17 cellular contexts compared by ENCODE assay signal in the genomic region with DNA sequence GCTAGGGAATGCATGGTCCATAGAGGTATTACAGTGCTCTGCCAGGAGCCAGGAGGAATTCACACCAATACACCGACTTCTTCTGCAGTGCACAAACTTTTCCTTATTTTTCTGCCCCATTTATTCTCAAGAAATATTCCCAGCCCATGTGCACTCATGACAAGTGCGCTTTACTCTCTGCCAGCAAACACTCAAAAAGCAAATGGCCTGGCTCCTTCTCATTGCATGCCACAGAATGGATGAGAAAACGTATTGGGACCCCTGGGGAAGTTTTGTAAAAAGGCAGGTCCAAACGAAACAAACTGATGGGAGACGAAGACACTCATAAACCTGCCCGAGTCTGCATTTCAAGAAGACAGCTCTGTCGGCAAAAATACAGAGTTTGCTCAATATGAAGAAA.
DNase-seq lines count a peak whose midpoint lies in the region; ATAC-seq, FAIRE-seq and TF ChIP-seq lines count a peak whose summit lies in the region.
"Had no signal": no experiment of that assay in that cellular context is flagged by ENCODE, and none has a peak within 500 bp of the region (broad histone marks: within the 10 kb centered on the region; RNA-seq: fewer than 3 reads in every experiment).

No MANE protein-coding gene starts in this region.

- no peaks in the 10 kb centered on the region; the same call in 1 of the 2 replicates for H3K9me2 ChIP-seq in GM23338 (ENCODE audit: insufficient read depth)

- H3K79me2 ChIP-seq in GM23338 (replicated peaks; ENCODE audit: insufficient read depth) = no peaks in the 10 kb centered on the region
- no peaks in the 10 kb centered on the region for H3K79me2 ChIP-seq in K562 (ENCODE audit: control insufficient read depth, insufficient read depth, low read length)

- ATAC-seq in GM23338 = no peak
- ATAC-seq in K562 = no peak
- no peak for ATAC-seq in GM18502 (IDR thresholded peaks at IDR 0.05; ENCODE audit: poor library complexity, unreplicated experiment)
- ATAC-seq: A549; CD8-positive, alpha-beta T cell; HCT116 had no signal

- H3K27ac Mint-ChIP-seq in GM23338 = no peak overlapping the region
- no peak overlapping the region for H3K27ac Mint-ChIP-seq in activated T-helper 2 cell treated with anti-CD3 and anti-CD28 coated beads, Interferon-gamma antibody, Interleukin-2, Interleukin-4, amounts not matched to agents 10 μg/mL and 5 μg/mL and 100 μg/mL, durations not matched to agents 14 hours and 24 hours and 36 hours
- H3K27ac Mint-ChIP-seq: CD14-positive monocyte; CD8-positive, alpha-beta T cell had no signal

- H3K27ac ChIP-seq in GM23338 (ENCODE audit: low read depth) (no peak overlapping the region), K562 (ENCODE audit: extremely low read depth, low read depth, low read length) (no peak overlapping the region)
- H3K27ac ChIP-seq: A549 had no signal

- H3K9ac ChIP-seq in K562 (ENCODE audit: insufficient read depth in 1 of 2, low read depth in 2 of 2, low read length in 2 of 2) = no peak overlapping the region

- no peak overlapping the region for H3K4me3 Mint-ChIP-seq in GM23338
- H3K4me3 Mint-ChIP-seq in activated T-helper 2 cell treated with anti-CD3 and anti-CD28 coated beads, Interferon-gamma antibody, Interleukin-2, Interleukin-4, amounts not matched to agents 10 μg/mL and 5 μg/mL and 100 μg/mL, durations not matched to agents 14 hours and 24 hours and 36 hours (ENCODE audit: low read depth) = no peak overlapping the region
- H3K4me3 Mint-ChIP-seq: CD14-positive monocyte; CD8-positive, alpha-beta T cell had no signal

- CTCF ChIA-PET in K562 (lab: Yijun Ruan, JAX; ENCODE audit: low intra/inter-chr PET ratio) = no interaction called here

- no peaks in the 10 kb centered on the region for H3K36me3 Mint-ChIP-seq in GM23338 (ENCODE audit: low read depth)
- H3K36me3 Mint-ChIP-seq in activated T-helper 2 cell treated with anti-CD3 and anti-CD28 coated beads, Interferon-gamma antibody, Interleukin-2, Interleukin-4, amounts not matched to agents 10 μg/mL and 5 μg/mL and 100 μg/mL, durations not matched to agents 14 hours and 24 hours and 36 hours (ENCODE audit: low read depth) = no peaks in the 10 kb centered on the region
- H3K36me3 Mint-ChIP-seq: CD14-positive monocyte; CD8-positive, alpha-beta T cell had no signal

- WGBS in K562 (ENCODE audit: insufficient coverage, low coverage, missing lambda C conversion rate) = 35% methylated on average over 7 of the region's 7 CpGs

- H3K27me3 Mint-ChIP-seq in GM23338 (ENCODE audit: insufficient read depth, low read depth, poor library complexity) = peaks cover 7% of the 10 kb centered on the region
- no peaks in the 10 kb centered on the region for H3K27me3 Mint-ChIP-seq in activated T-helper 2 cell treated with anti-CD3 and anti-CD28 coated beads, Interferon-gamma antibody, Interleukin-2, Interleukin-4, amounts not matched to agents 10 μg/mL and 5 μg/mL and 100 μg/mL, durations not matched to agents 14 hours and 24 hours and 36 hours (ENCODE audit: low read depth)

- POLR2A ChIA-PET in K562 (lab: Yijun Ruan, JAX) = no interaction called here

- no peak for TF ChIP-seq POLR2A in K562 (conservative IDR thresholded peaks at IDR 0.05)

- H3K36me3 ChIP-seq in GM23338 (ENCODE audit: insufficient read depth) = no peaks in the 10 kb centered on the region
- no peaks in the 10 kb centered on the region for H3K36me3 ChIP-seq in K562 (ENCODE audit: control insufficient read depth, insufficient read depth, low read length)

- no TSS peak for BruUV-seq in K562 (replicated peaks; lab: Mats Ljungman, UMichigan)

- H3K27me3 ChIP-seq in GM23338 (ENCODE audit: insufficient read depth) (no peaks in the 10 kb centered on the region), K562 (ENCODE audit: control insufficient read depth in 2 of 2, insufficient read depth in 2 of 2, low read length in 2 of 2) (no peaks in the 10 kb centered on the region)

- H3K9me3 ChIP-seq in K562 (replicated peaks; ENCODE audit: control insufficient read depth, insufficient read depth, low read depth, low read length) = no peaks in the 10 kb centered on the region
- H3K9me3 ChIP-seq: A549 had no signal

- H3K9me3 Mint-ChIP-seq in GM23338 = no peaks in the 10 kb centered on the region
- peaks cover 4% of the 10 kb centered on the region for H3K9me3 Mint-ChIP-seq in activated T-helper 2 cell treated with anti-CD3 and anti-CD28 coated beads, Interferon-gamma antibody, Interleukin-2, Interleukin-4, amounts not matched to agents 10 μg/mL and 5 μg/mL and 100 μg/mL, durations not matched to agents 14 hours and 24 hours and 36 hours

- H3K4me1 ChIP-seq in GM23338 (ENCODE audit: insufficient read depth) (no peaks in the 10 kb centered on the region), K562 (replicated peaks in 1 of 2; ENCODE audit: control insufficient read depth in 2 of 2, insufficient read depth in 2 of 2, low read length in 2 of 2) (peaks cover 4 to 5% of the 10 kb centered on the region in 2 experiments; a peak in 3 of 5 replicates)
- H3K4me1 ChIP-seq: A549 had no signal

- no peaks in the 10 kb centered on the region for H3K9me1 ChIP-seq in K562 (ENCODE audit: control insufficient read depth, insufficient read depth, low read length)

- FAIRE-seq in K562 (lab: Jason Lieb, UNC) = no peak
- FAIRE-seq: A549, D721Med, GM18507, H54 had no signal

- H2AFZ ChIP-seq in GM23338 (0 out of 2 replicates have a peak overlapping the region, but pooled peaks have one; percentile 83), K562 (ENCODE audit: low read depth, low read length) (peak overlapping the region; percentile 76)

- H4K20me1 ChIP-seq in GM23338 (replicated peaks; ENCODE audit: insufficient read depth) (no peaks in the 10 kb centered on the region), K562 (replicated peaks; ENCODE audit: control insufficient read depth, insufficient read depth, low read length) (no peaks in the 10 kb centered on the region)

- TF ChIP-seq CTCF in GM23338 (conservative IDR thresholded peaks at IDR 0.05; ENCODE audit: low read depth in 2 of 2) (no peak), K562 (IDR thresholded peaks at IDR 0.05 in 2 of 3, conservative IDR thresholded peaks at IDR 0.05 in 1 of 3; ENCODE audit: insufficient read depth in 2 of 3, low read depth in 1 of 3, low read length in 3 of 3) (no peak)

- H3K4me2 ChIP-seq in GM23338 (no peak overlapping the region), K562 (ENCODE audit: insufficient read depth, low read length) (peak overlapping the region; percentile 84)

- in situ Hi-C loops in K562 (cut with MboI) = no loop called here

- H3K4me1 Mint-ChIP-seq in GM23338 = no peaks in the 10 kb centered on the region
- peaks cover 3% of the 10 kb centered on the region for H3K4me1 Mint-ChIP-seq in activated T-helper 2 cell treated with anti-CD3 and anti-CD28 coated beads, Interferon-gamma antibody, Interleukin-2, Interleukin-4, amounts not matched to agents 10 μg/mL and 5 μg/mL and 100 μg/mL, durations not matched to agents 14 hours and 24 hours and 36 hours (ENCODE audit: low read depth)
- H3K4me1 Mint-ChIP-seq: CD14-positive monocyte had no signal

- no peak for TF ChIP-seq RAD21 in K562 (CRISPR knock-in tag; conservative IDR thresholded peaks at IDR 0.05 in 1 of 2, IDR thresholded peaks at IDR 0.05 in 1 of 2)

- TF ChIP-seq EP300 in K562 (IDR thresholded peaks at IDR 0.05; ENCODE audit: low read length) = no peak

- intact Hi-C loops in K562 (cut with micrococcal nuclease) = no loop called here
- intact Hi-C loops in activated T-helper 2 cell treated with anti-CD3 and anti-CD28 coated beads, Interferon-gamma antibody, Interleukin-2, Interleukin-4, amounts not matched to agents 10 μg/mL and 5 μg/mL and 100 μg/mL, durations not matched to agents 14 hours and 24 hours and 36 hours (cut with micrococcal nuclease) = no loop called here

- H3F3A ChIP-seq in GM23338 (replicated peaks; ENCODE audit: low read depth) = no peaks in the 10 kb centered on the region

- no peak overlapping the region for H3K4me3 ChIP-seq in GM23338
- no peak overlapping the region for H3K4me3 ChIP-seq in K562
- H3K4me3 ChIP-seq: A549 had no signal

- peak; percentile 96 for DNase-seq in DMS79 (lab: John Stamatoyannopoulos, UW)
- no peak for DNase-seq in GM23338 (ENCODE audit: low spot score)
- DNase-seq in NCI-H345 (lab: John Stamatoyannopoulos, UW) = peak; percentile 78
- DNase-seq in K562 (ENCODE audit: extremely low read depth in 1 of 4, low spot score in 3 of 4) = no peak
- DNase-seq in activated T-helper 2 cell treated with anti-CD3 and anti-CD28 coated beads, Interferon-gamma antibody, Interleukin-2, Interleukin-4, amounts not matched to agents 10 μg/mL and 5 μg/mL and 100 μg/mL, durations not matched to agents 14 hours and 24 hours and 36 hours (ENCODE audit: low spot score) = no peak
- no peak for DNase-seq in pons (ENCODE audit: low spot score)
- DNase-seq in NCI-H2107 (lab: John Stamatoyannopoulos, UW) = no peak
- DNase-seq: CD8-positive, alpha-beta T cell; COR-L47; IMR-90 had no signal

TF ChIP-seq in GM23338, 12 proteins besides CTCF, POLR2A, EP300 and RAD21:
- TF ChIP-seq NANOG (IDR thresholded peaks at IDR 0.05; ENCODE audit: borderline replicate concordance) (no peak), ZNF331 (CRISPR knock-in tag; IDR thresholded peaks at IDR 0.05; ENCODE audit: low read depth) (no peak)
TF ChIP-seq in GM23338: peak in this region for 0.

TF ChIP-seq in K562, 482 proteins besides CTCF, POLR2A, EP300 and RAD21 (continues in another document):
- TF ChIP-seq TEAD4 (IDR thresholded peaks at IDR 0.05; ENCODE audit: low read length) (no peak), TEAD4 (CRISPR knock-in tag; IDR thresholded peaks at IDR 0.05; ENCODE audit: borderline replicate concordance) (no peak), ZNF444 (CRISPR knock-in tag; IDR thresholded peaks at IDR 0.05) (no peak)
- TF ChIP-seq, protein P1, sequence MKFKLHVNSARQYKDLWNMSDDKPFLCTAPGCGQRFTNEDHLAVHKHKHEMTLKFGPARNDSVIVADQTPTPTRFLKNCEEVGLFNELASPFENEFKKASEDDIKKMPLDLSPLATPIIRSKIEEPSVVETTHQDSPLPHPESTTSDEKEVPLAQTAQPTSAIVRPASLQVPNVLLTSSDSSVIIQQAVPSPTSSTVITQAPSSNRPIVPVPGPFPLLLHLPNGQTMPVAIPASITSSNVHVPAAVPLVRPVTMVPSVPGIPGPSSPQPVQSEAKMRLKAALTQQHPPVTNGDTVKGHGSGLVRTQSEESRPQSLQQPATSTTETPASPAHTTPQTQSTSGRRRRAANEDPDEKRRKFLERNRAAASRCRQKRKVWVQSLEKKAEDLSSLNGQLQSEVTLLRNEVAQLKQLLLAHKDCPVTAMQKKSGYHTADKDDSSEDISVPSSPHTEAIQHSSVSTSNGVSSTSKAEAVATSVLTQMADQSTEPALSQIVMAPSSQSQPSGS (CRISPR knock-in tag; IDR thresholded peaks at IDR 0.05) = no peak

Comparison
In these comparisons a context has a peak if more than half of its experiments do, and no peak if none do; other contexts are left out.
1. DNase-seq: peak in DMS79 (single experiment) and NCI-H345 (single experiment); none in GM23338 (single experiment), K562 (0 of 4), activated T-helper 2 cell treated with anti-CD3 and anti-CD28 coated beads, Interferon-gamma antibody, Interleukin-2, Interleukin-4, amounts not matched to agents 10 μg/mL and 5 μg/mL and 100 μg/mL, durations not matched to agents 14 hours and 24 hours and 36 hours (single experiment), pons (single experiment) and NCI-H2107 (single experiment).